1 cellular context compared by ENCODE assay signal in genomic region chr20:23367770-23368169, GRCh38.
TF ChIP-seq lines count a peak whose summit lies in the region.

No MANE protein-coding gene starts in this region.

TF ChIP-seq in GM23338, 12 proteins besides CTCF, POLR2A, EP300 and RAD21:
- TF ChIP-seq ZNF331 (CRISPR knock-in tag; IDR thresholded peaks at IDR 0.05; ENCODE audit: low read depth): no peak
- TF ChIP-seq EZH2 (IDR thresholded peaks at IDR 0.05; ENCODE audit: low read depth, unreplicated experiment): no peak
- no peak for TF ChIP-seq STAT1 (IDR thresholded peaks at IDR 0.05; ENCODE audit: unreplicated experiment)
- no peak for TF ChIP-seq ZNF114 (CRISPR knock-in tag; IDR thresholded peaks at IDR 0.05)
- no peak for TF ChIP-seq NANOG (IDR thresholded peaks at IDR 0.05; ENCODE audit: borderline replicate concordance)
- no peak for TF ChIP-seq POLR2AphosphoS5 (IDR thresholded peaks at IDR 0.05; ENCODE audit: low read depth)
- no peak for TF ChIP-seq EZH2phosphoT487 (IDR thresholded peaks at IDR 0.05; ENCODE audit: unreplicated experiment)
- TF ChIP-seq, protein P1, sequence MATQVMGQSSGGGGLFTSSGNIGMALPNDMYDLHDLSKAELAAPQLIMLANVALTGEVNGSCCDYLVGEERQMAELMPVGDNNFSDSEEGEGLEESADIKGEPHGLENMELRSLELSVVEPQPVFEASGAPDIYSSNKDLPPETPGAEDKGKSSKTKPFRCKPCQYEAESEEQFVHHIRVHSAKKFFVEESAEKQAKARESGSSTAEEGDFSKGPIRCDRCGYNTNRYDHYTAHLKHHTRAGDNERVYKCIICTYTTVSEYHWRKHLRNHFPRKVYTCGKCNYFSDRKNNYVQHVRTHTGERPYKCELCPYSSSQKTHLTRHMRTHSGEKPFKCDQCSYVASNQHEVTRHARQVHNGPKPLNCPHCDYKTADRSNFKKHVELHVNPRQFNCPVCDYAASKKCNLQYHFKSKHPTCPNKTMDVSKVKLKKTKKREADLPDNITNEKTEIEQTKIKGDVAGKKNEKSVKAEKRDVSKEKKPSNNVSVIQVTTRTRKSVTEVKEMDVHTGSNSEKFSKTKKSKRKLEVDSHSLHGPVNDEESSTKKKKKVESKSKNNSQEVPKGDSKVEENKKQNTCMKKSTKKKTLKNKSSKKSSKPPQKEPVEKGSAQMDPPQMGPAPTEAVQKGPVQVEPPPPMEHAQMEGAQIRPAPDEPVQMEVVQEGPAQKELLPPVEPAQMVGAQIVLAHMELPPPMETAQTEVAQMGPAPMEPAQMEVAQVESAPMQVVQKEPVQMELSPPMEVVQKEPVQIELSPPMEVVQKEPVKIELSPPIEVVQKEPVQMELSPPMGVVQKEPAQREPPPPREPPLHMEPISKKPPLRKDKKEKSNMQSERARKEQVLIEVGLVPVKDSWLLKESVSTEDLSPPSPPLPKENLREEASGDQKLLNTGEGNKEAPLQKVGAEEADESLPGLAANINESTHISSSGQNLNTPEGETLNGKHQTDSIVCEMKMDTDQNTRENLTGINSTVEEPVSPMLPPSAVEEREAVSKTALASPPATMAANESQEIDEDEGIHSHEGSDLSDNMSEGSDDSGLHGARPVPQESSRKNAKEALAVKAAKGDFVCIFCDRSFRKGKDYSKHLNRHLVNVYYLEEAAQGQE (IDR thresholded peaks at IDR 0.05; ENCODE audit: unreplicated experiment): no peak
- TF ChIP-seq, protein P2, sequence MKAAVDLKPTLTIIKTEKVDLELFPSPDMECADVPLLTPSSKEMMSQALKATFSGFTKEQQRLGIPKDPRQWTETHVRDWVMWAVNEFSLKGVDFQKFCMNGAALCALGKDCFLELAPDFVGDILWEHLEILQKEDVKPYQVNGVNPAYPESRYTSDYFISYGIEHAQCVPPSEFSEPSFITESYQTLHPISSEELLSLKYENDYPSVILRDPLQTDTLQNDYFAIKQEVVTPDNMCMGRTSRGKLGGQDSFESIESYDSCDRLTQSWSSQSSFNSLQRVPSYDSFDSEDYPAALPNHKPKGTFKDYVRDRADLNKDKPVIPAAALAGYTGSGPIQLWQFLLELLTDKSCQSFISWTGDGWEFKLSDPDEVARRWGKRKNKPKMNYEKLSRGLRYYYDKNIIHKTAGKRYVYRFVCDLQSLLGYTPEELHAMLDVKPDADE (IDR thresholded peaks at IDR 0.05): no peak
- TF ChIP-seq, protein P3, sequence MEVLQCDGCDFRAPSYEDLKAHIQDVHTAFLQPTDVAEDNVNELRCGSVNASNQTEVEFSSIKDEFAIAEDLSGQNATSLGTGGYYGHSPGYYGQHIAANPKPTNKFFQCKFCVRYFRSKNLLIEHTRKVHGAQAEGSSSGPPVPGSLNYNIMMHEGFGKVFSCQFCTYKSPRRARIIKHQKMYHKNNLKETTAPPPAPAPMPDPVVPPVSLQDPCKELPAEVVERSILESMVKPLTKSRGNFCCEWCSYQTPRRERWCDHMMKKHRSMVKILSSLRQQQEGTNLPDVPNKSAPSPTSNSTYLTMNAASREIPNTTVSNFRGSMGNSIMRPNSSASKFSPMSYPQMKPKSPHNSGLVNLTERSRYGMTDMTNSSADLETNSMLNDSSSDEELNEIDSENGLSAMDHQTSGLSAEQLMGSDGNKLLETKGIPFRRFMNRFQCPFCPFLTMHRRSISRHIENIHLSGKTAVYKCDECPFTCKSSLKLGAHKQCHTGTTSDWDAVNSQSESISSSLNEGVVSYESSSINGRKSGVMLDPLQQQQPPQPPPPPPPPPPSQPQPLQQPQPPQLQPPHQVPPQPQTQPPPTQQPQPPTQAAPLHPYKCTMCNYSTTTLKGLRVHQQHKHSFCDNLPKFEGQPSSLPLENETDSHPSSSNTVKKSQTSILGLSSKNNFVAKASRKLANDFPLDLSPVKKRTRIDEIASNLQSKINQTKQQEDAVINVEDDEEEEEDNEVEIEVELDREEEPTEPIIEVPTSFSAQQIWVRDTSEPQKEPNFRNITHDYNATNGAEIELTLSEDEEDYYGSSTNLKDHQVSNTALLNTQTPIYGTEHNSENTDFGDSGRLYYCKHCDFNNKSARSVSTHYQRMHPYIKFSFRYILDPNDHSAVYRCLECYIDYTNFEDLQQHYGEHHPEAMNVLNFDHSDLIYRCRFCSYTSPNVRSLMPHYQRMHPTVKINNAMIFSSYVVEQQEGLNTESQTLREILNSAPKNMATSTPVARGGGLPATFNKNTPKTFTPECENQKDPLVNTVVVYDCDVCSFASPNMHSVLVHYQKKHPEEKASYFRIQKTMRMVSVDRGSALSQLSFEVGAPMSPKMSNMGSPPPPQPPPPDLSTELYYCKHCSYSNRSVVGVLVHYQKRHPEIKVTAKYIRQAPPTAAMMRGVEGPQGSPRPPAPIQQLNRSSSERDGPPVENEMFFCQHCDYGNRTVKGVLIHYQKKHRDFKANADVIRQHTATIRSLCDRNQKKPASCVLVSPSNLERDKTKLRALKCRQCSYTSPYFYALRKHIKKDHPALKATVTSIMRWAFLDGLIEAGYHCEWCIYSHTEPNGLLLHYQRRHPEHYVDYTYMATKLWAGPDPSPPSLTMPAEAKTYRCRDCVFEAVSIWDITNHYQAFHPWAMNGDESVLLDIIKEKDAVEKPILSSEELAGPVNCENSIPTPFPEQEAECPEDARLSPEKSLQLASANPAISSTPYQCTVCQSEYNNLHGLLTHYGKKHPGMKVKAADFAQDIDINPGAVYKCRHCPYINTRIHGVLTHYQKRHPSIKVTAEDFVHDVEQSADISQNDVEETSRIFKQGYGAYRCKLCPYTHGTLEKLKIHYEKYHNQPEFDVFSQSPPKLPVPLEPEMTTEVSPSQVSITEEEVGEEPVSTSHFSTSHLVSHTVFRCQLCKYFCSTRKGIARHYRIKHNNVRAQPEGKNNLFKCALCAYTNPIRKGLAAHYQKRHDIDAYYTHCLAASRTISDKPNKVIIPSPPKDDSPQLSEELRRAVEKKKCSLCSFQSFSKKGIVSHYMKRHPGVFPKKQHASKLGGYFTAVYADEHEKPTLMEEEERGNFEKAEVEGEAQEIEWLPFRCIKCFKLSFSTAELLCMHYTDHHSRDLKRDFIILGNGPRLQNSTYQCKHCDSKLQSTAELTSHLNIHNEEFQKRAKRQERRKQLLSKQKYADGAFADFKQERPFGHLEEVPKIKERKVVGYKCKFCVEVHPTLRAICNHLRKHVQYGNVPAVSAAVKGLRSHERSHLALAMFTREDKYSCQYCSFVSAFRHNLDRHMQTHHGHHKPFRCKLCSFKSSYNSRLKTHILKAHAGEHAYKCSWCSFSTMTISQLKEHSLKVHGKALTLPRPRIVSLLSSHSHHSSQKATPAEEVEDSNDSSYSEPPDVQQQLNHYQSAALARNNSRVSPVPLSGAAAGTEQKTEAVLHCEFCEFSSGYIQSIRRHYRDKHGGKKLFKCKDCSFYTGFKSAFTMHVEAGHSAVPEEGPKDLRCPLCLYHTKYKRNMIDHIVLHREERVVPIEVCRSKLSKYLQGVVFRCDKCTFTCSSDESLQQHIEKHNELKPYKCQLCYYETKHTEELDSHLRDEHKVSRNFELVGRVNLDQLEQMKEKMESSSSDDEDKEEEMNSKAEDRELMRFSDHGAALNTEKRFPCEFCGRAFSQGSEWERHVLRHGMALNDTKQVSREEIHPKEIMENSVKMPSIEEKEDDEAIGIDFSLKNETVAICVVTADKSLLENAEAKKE (CRISPR knock-in tag; IDR thresholded peaks at IDR 0.05): no peak
- no peak for TF ChIP-seq JUNB (IDR thresholded peaks at IDR 0.05; ENCODE audit: unreplicated experiment)
- no peak for TF ChIP-seq CREB1 (CRISPR knock-in tag; IDR thresholded peaks at IDR 0.05; ENCODE audit: low read depth)
